In the genomic region with DNA sequence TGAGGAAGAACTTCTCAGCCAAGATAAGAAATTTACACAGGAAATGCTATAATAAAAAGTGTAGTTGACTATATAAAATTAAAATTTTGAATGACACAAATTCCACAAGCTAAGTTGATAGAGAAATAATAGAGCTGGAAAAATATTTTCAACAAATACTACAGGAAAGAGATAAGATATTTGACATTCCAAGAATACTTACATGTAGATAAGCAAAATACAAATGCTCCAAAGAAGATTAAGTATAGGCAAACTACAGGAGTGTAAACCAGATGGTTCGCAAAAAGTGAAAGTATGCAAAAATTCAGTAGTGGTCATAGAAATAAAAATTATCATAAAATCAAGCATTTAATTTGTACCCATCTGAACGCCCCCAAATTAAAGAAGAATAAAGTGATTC, we compare ENCODE assay signal across 23 cellular contexts. TPM values are rescaled to one million over a fixed set of nuclear protein-coding genes. Genes with fewer than 3 reads are reported as not detected.
"Had no signal": no experiment of that assay in that cellular context is flagged by ENCODE, and none has a peak within 500 bp of the region (broad histone marks: within the 10 kb centered on the region; RNA-seq: fewer than 3 reads in every experiment).

No MANE protein-coding gene starts in this region.

- H3K4me1 ChIP-seq: suprapubic skin, thyroid gland had no signal

- H3K27ac ChIP-seq: coronary artery, epithelial cell of prostate, esophagus muscularis mucosa, suprapubic skin, thyroid gland had no signal

- H3K27me3 ChIP-seq: esophagus muscularis mucosa, suprapubic skin, thyroid gland had no signal

- H3K4me3 ChIP-seq: coronary artery, esophagus muscularis mucosa, suprapubic skin, thyroid gland had no signal

- H3K9me3 ChIP-seq: esophagus muscularis mucosa, suprapubic skin, thyroid gland had no signal

- H3K36me3 ChIP-seq: esophagus muscularis mucosa, suprapubic skin, thyroid gland had no signal

- DNase-seq: effector memory CD4-positive, alpha-beta T cell; foreskin melanocyte; head of caudate nucleus; hippocampal formation; islet precursor cell; natural killer cell; posterior cingulate gyrus; stimulated activated CD4-positive, alpha-beta T cell treated with anti-CD3 and anti-CD28 coated beads, Interleukin-2, amount 100 ng/mL, for 24 hours; stimulated activated naive CD4-positive, alpha-beta T cell treated with Interleukin-2 at 50 U/mL for 16 hours; thyroid gland had no signal

RNA-seq across cellular contexts. Expression of gene ANP32D, which starts 49.2 kb away (rescaled TPM):
- total RNA-seq: cerebellum, esophagus muscularis mucosa, left lobe of liver, lower leg skin, mucosa of gallbladder, myocyte, natural killer cell, neural crest cell, osteocyte, pulmonary artery endothelial cell, skeletal muscle tissue, suprapubic skin, thyroid gland had no signal

RNA-seq across cellular contexts. Expression of gene C12orf54, which starts 59.1 kb away (rescaled TPM):
- total RNA-seq: cerebellum, esophagus muscularis mucosa, left lobe of liver, lower leg skin, mucosa of gallbladder, myocyte, natural killer cell, neural crest cell, osteocyte, pulmonary artery endothelial cell, skeletal muscle tissue, suprapubic skin, thyroid gland had no signal
